In the genomic region with DNA sequence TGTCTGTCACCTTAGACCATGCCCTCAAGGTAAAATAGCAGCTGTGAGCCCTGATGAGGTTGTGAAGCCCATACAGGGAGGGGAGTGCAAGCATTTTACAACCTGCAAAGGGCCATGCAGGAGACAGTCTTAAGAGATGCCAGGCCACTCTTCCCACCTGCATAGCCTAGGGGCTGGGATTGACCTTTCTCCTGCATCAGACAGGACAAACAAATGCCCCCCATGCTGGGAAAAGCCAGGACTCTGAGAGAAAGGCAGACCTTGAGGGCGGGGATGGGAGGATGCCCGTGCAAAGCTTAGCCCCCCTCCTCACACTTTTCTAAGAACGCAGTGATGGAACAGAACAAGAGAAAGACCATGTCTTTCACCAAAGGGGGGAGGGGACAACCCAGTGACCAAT, we compare ENCODE assay signal across 24 cellular contexts.
DNase-seq lines count a peak whose midpoint lies in the region; ATAC-seq, FAIRE-seq and TF ChIP-seq lines count a peak whose summit lies in the region.
"Had no signal": no experiment of that assay in that cellular context is flagged by ENCODE, and none has a peak within 500 bp of the region (broad histone marks: within the 10 kb centered on the region; RNA-seq: fewer than 3 reads in every experiment).

No MANE protein-coding gene starts in this region.

- H2AK5ac ChIP-seq in H1 (ENCODE audit: low read depth, low read length), result no peak overlapping the region

- TF ChIP-seq RAD21 in H1 (IDR thresholded peaks at IDR 0.05 in 1 of 2, conservative IDR thresholded peaks at IDR 0.05 in 1 of 2; ENCODE audit: low read depth in 2 of 2, low read length in 2 of 2), result no peak

- H3K4me3 Mint-ChIP-seq in natural killer cell, result no peak overlapping the region
- H3K4me3 Mint-ChIP-seq: CD4-positive, alpha-beta T cell had no signal

- H4K5ac ChIP-seq in H1 (ENCODE audit: insufficient read length, low read depth, low read length), result no peak overlapping the region

- intact Hi-C loops in natural killer cell (cut with micrococcal nuclease), result no loop called here

- H3K9ac ChIP-seq in BLaER1 treated with 17β-estradiol and CSF1 and Interleukin-3, amounts not matched to agents 10 nM and 100 nM, result no peak overlapping the region
- H3K9ac ChIP-seq in HUES6 (ENCODE audit: low read length), result no peak overlapping the region
- no peak overlapping the region for H3K9ac ChIP-seq in H1 (replicated peaks in 1 of 4; ENCODE audit: extremely low read depth in 1 of 4, low read depth in 3 of 4, low read length in 3 of 4)

- no peak overlapping the region for H3K56ac ChIP-seq in H1 (replicated peaks; ENCODE audit: insufficient read length, low read depth, low read length)

- TF ChIP-seq POLR2A in H1 (IDR thresholded peaks at IDR 0.05; ENCODE audit: control extremely low read depth in 1 of 2, low read depth in 2 of 2, low read length in 2 of 2), result no peak

- H2BK12ac ChIP-seq in H1 (ENCODE audit: low read depth, low read length), result no peak overlapping the region

- H4K91ac ChIP-seq in H1 (replicated peaks; ENCODE audit: insufficient read length, low read length), result no peak overlapping the region

- no peak overlapping the region for H3K14ac ChIP-seq in H1 (ENCODE audit: insufficient read length)

- H4K8ac ChIP-seq in H1 (ENCODE audit: extremely low read depth, insufficient read depth, low read length), result no peak overlapping the region

- H2BK5ac ChIP-seq in H1 (ENCODE audit: low read depth, low read length), result no peak overlapping the region

- H3K18ac ChIP-seq in H1 (ENCODE audit: extremely low read depth, low read length), result no peak overlapping the region

- POLR2A ChIA-PET in H1 (lab: Charles Lee; ENCODE audit: partially characterized antibody), result no interaction called here

- H3K36me3 Mint-ChIP-seq in natural killer cell, result no peaks in the 10 kb centered on the region

- WGBS in H1 (ENCODE audit: extremely low coverage in 1 of 2, insufficient coverage in 1 of 2, insufficient read length in 1 of 2, insufficient replicate concordance in 2 of 2, low coverage in 1 of 2, low lambda C conversion rate in 2 of 2, missing lambda C conversion rate in 1 of 2), 2 experiments, result no CpG with 5 or more reads among the region's 3 CpGs

- peaks cover 7 to 16% of the 10 kb centered on the region in 2 donors for H3K27me3 Mint-ChIP-seq in natural killer cell (ENCODE audit: low read depth in 2 of 2)
- H3K27me3 Mint-ChIP-seq: CD4-positive, alpha-beta T cell had no signal

- no peak overlapping the region for H2BK15ac ChIP-seq in H1 (ENCODE audit: low read length)

- TF ChIP-seq CTCF in H1 (IDR thresholded peaks at IDR 0.05; ENCODE audit: control extremely low read depth in 1 of 3, insufficient read depth in 1 of 3, low read depth in 1 of 3, low read length in 3 of 3) (no peak), natural killer cell (IDR thresholded peaks at IDR 0.05) (no peak)

- H3K36me3 ChIP-seq in BLaER1 treated with 17β-estradiol and CSF1 and Interleukin-3, amounts not matched to agents 10 nM and 100 nM, result no peaks in the 10 kb centered on the region
- H3K36me3 ChIP-seq in HUES6 (ENCODE audit: control insufficient read depth, insufficient read depth, low read length), result no peaks in the 10 kb centered on the region
- no peaks in the 10 kb centered on the region for H3K36me3 ChIP-seq in H1 (ENCODE audit: control insufficient read depth in 2 of 4, insufficient read depth in 4 of 4, low read length in 3 of 4)

- H3K9me3 ChIP-seq in BLaER1 treated with 17β-estradiol and CSF1 and Interleukin-3, amounts not matched to agents 10 nM and 100 nM (replicated peaks in 1 of 11), result peaks cover 0 to 6% (median 0%) of the 10 kb centered on the region in 11 experiments; a peak in 1 of 22 replicates
- H3K9me3 ChIP-seq in HUES6 (ENCODE audit: control insufficient read depth, insufficient read depth, low read depth, low read length), result no peaks in the 10 kb centered on the region
- H3K9me3 ChIP-seq in H1 (ENCODE audit: insufficient read depth in 2 of 2, low read depth in 1 of 2, low read length in 1 of 2), result no peaks in the 10 kb centered on the region

- no peak for FAIRE-seq in H1 (lab: Jason Lieb, UNC)
- FAIRE-seq: D721Med, GM18507, HepG2 had no signal

- DNase-seq in H1 (ENCODE audit: low read depth in 1 of 2, low spot score in 2 of 2) (no peak), mesenteric fat pad (ENCODE audit: low spot score) (peak; percentile 51), activated gamma-delta T cell (lab: John Stamatoyannopoulos, UW) (no peak), substantia nigra (lab: John Stamatoyannopoulos, UW) (no peak), natural killer cell (no peak)
- no peak for DNase-seq in activated CD4-positive, alpha-beta T cell treated with anti-CD3 and anti-CD28 coated beads for 4 hours
- DNase-seq: CD4-positive, alpha-beta T cell; HCEC 1CT; Karpas-422; NCI-H1092; NCI-H1417 treated with DMSO at 0.1 percent for 48 hours; NCI-H187; NCI-H2081 treated with DMSO at 0.1 percent for 48 hours; NCI-H2171; NCI-H226; NCI-H510A; NCI-H69; SHP77 had no signal

- H3K27ac Mint-ChIP-seq in natural killer cell, result no peak overlapping the region
- H3K27ac Mint-ChIP-seq: CD4-positive, alpha-beta T cell had no signal

- H4K20me1 ChIP-seq in BLaER1 treated with 17β-estradiol and CSF1 and Interleukin-3, amounts not matched to agents 10 nM and 100 nM, result no peaks in the 10 kb centered on the region
- H4K20me1 ChIP-seq in H1 (replicated peaks in 1 of 2; ENCODE audit: control insufficient read depth in 1 of 2, insufficient read depth in 2 of 2, low read length in 2 of 2), result no peaks in the 10 kb centered on the region

- CTCF ChIA-PET in H1 (lab: Charles Lee; ENCODE audit: partially characterized antibody), result interaction anchor here (1.0 to 1.8 kb wide), 2 partner anchors 12 to 139 kb away, joined by 3 to 4 read pairs; no protein-coding TSS in a partner anchor

- no peaks in the 10 kb centered on the region for H3K79me1 ChIP-seq in H1 (ENCODE audit: low read depth, low read length)

- H3K23ac ChIP-seq in H1 (ENCODE audit: insufficient read length), result no peak overlapping the region

- H3K27ac ChIP-seq in BLaER1 treated with 17β-estradiol and CSF1 and Interleukin-3, amounts not matched to agents 10 nM and 100 nM, result no peak overlapping the region
- no peak overlapping the region for H3K27ac ChIP-seq in HUES6 (ENCODE audit: low read depth, low read length)
- H3K27ac ChIP-seq in H1 (ENCODE audit: low read depth, low read length), result no peak overlapping the region
- no peak overlapping the region for H3K27ac ChIP-seq in substantia nigra (ENCODE audit: low read depth, low read length, poor library complexity, severe bottlenecking)
- H3K27ac ChIP-seq: RWPE1 had no signal

- no peak for TF ChIP-seq EP300 in H1 (IDR thresholded peaks at IDR 0.05; ENCODE audit: borderline replicate concordance in 1 of 2, low read depth in 2 of 2, low read length in 2 of 2)

- no peaks in the 10 kb centered on the region for H3K27me3 ChIP-seq in BLaER1 treated with 17β-estradiol and CSF1 and Interleukin-3, amounts not matched to agents 10 nM and 100 nM
- H3K27me3 ChIP-seq in HUES6 (ENCODE audit: control insufficient read depth, insufficient read depth, low read length), result peaks cover 96% of the 10 kb centered on the region
- H3K27me3 ChIP-seq in H1 (replicated peaks in 1 of 4; ENCODE audit: control insufficient read depth in 3 of 4, extremely low read depth in 1 of 4, insufficient read depth in 3 of 4, low read length in 3 of 4), result peaks cover 7 to 37% (median 14%) of the 10 kb centered on the region in 4 experiments; a peak in 5 of 7 replicates

- H2BK120ac ChIP-seq in H1 (replicated peaks; ENCODE audit: low read depth, low read length), result no peak overlapping the region

- no peak overlapping the region for H2AFZ ChIP-seq in H1 (ENCODE audit: low read length)

- no peaks in the 10 kb centered on the region for H3K23me2 ChIP-seq in H1 (ENCODE audit: low read depth, low read length)

- H3K4me1 Mint-ChIP-seq in natural killer cell, result peaks cover 0 to 5% of the 10 kb centered on the region in 2 donors

- H3K4me3 ChIP-seq in BLaER1 treated with 17β-estradiol and CSF1 and Interleukin-3, amounts not matched to agents 10 nM and 100 nM, result no peak overlapping the region
- peak overlapping the region; percentile 30 for H3K4me3 ChIP-seq in HUES6 (ENCODE audit: low read depth, low read length)
- H3K4me3 ChIP-seq in H1 (ENCODE audit: extremely low read depth in 1 of 4, insufficient read depth in 2 of 4, low read depth in 3 of 4, low read length in 4 of 4), result peak overlapping the region in 1 of 4 experiments; percentile 21; a peak in 1 of 8 replicates

- H3K4me1 ChIP-seq in BLaER1 treated with 17β-estradiol and CSF1 and Interleukin-3, amounts not matched to agents 10 nM and 100 nM, result peaks cover 9 to 79% (median 45%) of the 10 kb centered on the region in 10 experiments; a peak in 19 of 20 replicates
- peaks cover 34% of the 10 kb centered on the region for H3K4me1 ChIP-seq in HUES6 (ENCODE audit: control insufficient read depth, insufficient read depth, low read length)
- H3K4me1 ChIP-seq in H1 (replicated peaks in 1 of 4; ENCODE audit: control insufficient read depth in 3 of 4, insufficient read depth in 4 of 4, low read length in 3 of 4), result peaks cover 0 to 9% (median 3%) of the 10 kb centered on the region in 4 experiments; a peak in 4 of 7 replicates

- no peaks in the 10 kb centered on the region for H3K9me3 Mint-ChIP-seq in natural killer cell
- H3K9me3 Mint-ChIP-seq: CD4-positive, alpha-beta T cell had no signal

- no peak overlapping the region for H3K4ac ChIP-seq in H1 (replicated peaks; ENCODE audit: insufficient read length, low read depth, low read length)

- H3K79me2 ChIP-seq in H1 (ENCODE audit: control insufficient read depth in 1 of 2, insufficient read depth in 2 of 2, low read length in 2 of 2), result no peaks in the 10 kb centered on the region

- no peak overlapping the region for H2BK20ac ChIP-seq in H1 (ENCODE audit: low read length)

- ATAC-seq in natural killer cell, result no peak
- ATAC-seq: HepG2 had no signal

- peak overlapping the region in 8 of 11 experiments; percentile 66 to 86 (median 75); a peak in 15 of 22 replicates for H3K4me2 ChIP-seq in BLaER1 treated with 17β-estradiol and CSF1 and Interleukin-3, amounts not matched to agents 10 nM and 100 nM
- H3K4me2 ChIP-seq in H1 (ENCODE audit: insufficient read depth in 1 of 2, low read depth in 2 of 2, low read length in 2 of 2), result peak overlapping the region; percentile 46 to 53; a peak in 2 of 4 replicates

TF ChIP-seq in H1, 55 proteins besides CTCF, POLR2A, EP300 and RAD21:
- TF ChIP-seq SRF (IDR thresholded peaks at IDR 0.05; ENCODE audit: low read depth, low read length), result no peak
TF ChIP-seq in H1: peak in this region for 0.
